ENCODE assay signal across 1 cellular context in genomic region chr9:10080012-10080411, GRCh38.
TF ChIP-seq lines count a peak whose summit lies in the region.

No MANE protein-coding gene starts in this region.

TF ChIP-seq in H1, 55 proteins besides CTCF, POLR2A, EP300 and RAD21:
- TF ChIP-seq SIRT6 (IDR thresholded peaks at IDR 0.05; ENCODE audit: low read length) (no peak), USF2 (IDR thresholded peaks at IDR 0.05; ENCODE audit: low read length) (no peak), KDM5A (IDR thresholded peaks at IDR 0.05; ENCODE audit: low read length) (no peak), BRCA1 (IDR thresholded peaks at IDR 0.05; ENCODE audit: low read depth, low read length) (no peak), MAFK (IDR thresholded peaks at IDR 0.05; ENCODE audit: low read depth, low read length) (no peak), FOSL1 (IDR thresholded peaks at IDR 0.05; ENCODE audit: insufficient read depth, low read depth, low read length) (no peak), KDM1A (IDR thresholded peaks at IDR 0.05; ENCODE audit: borderline replicate concordance, low read length) (no peak), SP2 (IDR thresholded peaks at IDR 0.05; ENCODE audit: low read length) (no peak), POU5F1 (IDR thresholded peaks at IDR 0.05; ENCODE audit: low read depth, low read length) (no peak), CHD2 (IDR thresholded peaks at IDR 0.05; ENCODE audit: low read length) (no peak), CHD7 (IDR thresholded peaks at IDR 0.05; ENCODE audit: insufficient replicate concordance, low read length) (no peak)
TF ChIP-seq in H1: peak in this region for 0.
